24 cellular contexts compared by ENCODE assay signal in the genomic region with DNA sequence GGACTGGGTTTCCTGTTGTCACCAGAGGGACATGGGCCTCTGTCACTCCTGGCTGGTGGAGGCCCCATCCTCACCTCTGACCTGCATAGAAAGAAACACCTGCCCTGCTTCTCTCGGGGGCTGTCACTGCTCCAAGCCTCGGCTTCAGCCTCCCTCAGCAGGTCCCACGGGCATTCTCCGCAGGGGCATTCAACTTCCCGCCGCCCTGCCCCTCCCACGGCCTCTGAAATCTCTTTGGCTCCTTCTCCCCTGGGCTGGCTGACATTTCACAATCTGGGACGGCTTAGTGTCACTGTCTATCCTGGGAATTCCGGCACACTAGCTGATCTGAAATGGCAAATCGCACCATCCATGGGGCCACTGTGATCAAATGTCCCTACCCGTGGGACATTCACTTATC.
DNase-seq lines count a peak whose midpoint lies in the region; ATAC-seq, FAIRE-seq and TF ChIP-seq lines count a peak whose summit lies in the region.
"Had no signal": no experiment of that assay in that cellular context is flagged by ENCODE, and none has a peak within 500 bp of the region (broad histone marks: within the 10 kb centered on the region; RNA-seq: fewer than 3 reads in every experiment).

No MANE protein-coding gene starts in this region.

- peak; percentile 41 for ATAC-seq in left ventricle myocardium superior
- peak; percentile 95 for ATAC-seq in left lobe of liver

- no peaks in the 10 kb centered on the region for H3K36me3 ChIP-seq in right atrium auricular region
- H3K36me3 ChIP-seq in kidney (ENCODE audit: control insufficient read depth in 1 of 2, insufficient read depth in 2 of 2, low read length in 2 of 2), result no peaks in the 10 kb centered on the region
- H3K36me3 ChIP-seq: HAP-1 had no signal

- H3K36me3 Mint-ChIP-seq in progenitor cell of endocrine pancreas (ENCODE audit: insufficient read depth), result peaks cover 13% of the 10 kb centered on the region
- H3K36me3 Mint-ChIP-seq: IgD-negative memory B cell had no signal

- H3K9me3 ChIP-seq in right atrium auricular region (no peaks in the 10 kb centered on the region), kidney (ENCODE audit: control insufficient read depth in 1 of 2, low read length in 2 of 2) (no peaks in the 10 kb centered on the region)
- H3K9me3 ChIP-seq: HAP-1 had no signal

- peaks cover 0 to 2% of the 10 kb centered on the region in 2 donors for H3K27me3 ChIP-seq in right atrium auricular region

- peaks cover 0 to 8% of the 10 kb centered on the region in 2 donors for H3K4me1 ChIP-seq in right atrium auricular region
- no peaks in the 10 kb centered on the region for H3K4me1 ChIP-seq in kidney (ENCODE audit: control insufficient read depth in 1 of 2, insufficient read depth in 1 of 2, low read depth in 1 of 2, low read length in 2 of 2)
- H3K4me1 ChIP-seq: HAP-1 had no signal

- H3K9me3 Mint-ChIP-seq in progenitor cell of endocrine pancreas (ENCODE audit: low read depth), result no peaks in the 10 kb centered on the region
- H3K9me3 Mint-ChIP-seq: IgD-negative memory B cell had no signal

- H3K27me3 Mint-ChIP-seq in progenitor cell of endocrine pancreas, result peaks cover 3% of the 10 kb centered on the region

- no peak overlapping the region for H3K4me3 ChIP-seq in right atrium auricular region
- no peak overlapping the region for H3K4me3 ChIP-seq in kidney (ENCODE audit: low read length in 2 of 2)
- H3K4me3 ChIP-seq: HAP-1 had no signal

- TF ChIP-seq CTCF in right atrium auricular region (IDR thresholded peaks at IDR 0.05) (no peak), progenitor cell of endocrine pancreas (IDR thresholded peaks at IDR 0.05; ENCODE audit: unreplicated experiment) (no peak), kidney (IDR thresholded peaks at IDR 0.05; ENCODE audit: borderline replicate concordance, extremely low read depth, insufficient read depth) (no peak)

- H3K9ac ChIP-seq in kidney (ENCODE audit: low read length in 2 of 2), result no peak overlapping the region
- H3K9ac ChIP-seq: KMS-11 had no signal

- no peaks in the 10 kb centered on the region for H3K4me1 Mint-ChIP-seq in progenitor cell of endocrine pancreas (ENCODE audit: low read depth)
- H3K4me1 Mint-ChIP-seq: B cell, IgD-negative memory B cell had no signal

- peak; percentile 13 for DNase-seq in NCI-H1436 (lab: John Stamatoyannopoulos, UW)
- no peak for DNase-seq in NCI-H1436 treated with DMSO at 0.1 percent for 48 hours (lab: John Stamatoyannopoulos, UW)
- no peak for DNase-seq in left ventricle myocardium superior
- DNase-seq in right atrium auricular region (ENCODE audit: low spot score), result no peak
- peak; percentile 77 for DNase-seq in left lobe of liver (ENCODE audit: low spot score)
- no peak for DNase-seq in progenitor cell of endocrine pancreas (ENCODE audit: low spot score, unreplicated experiment)
- DNase-seq in erythroblast (lab: John Stamatoyannopoulos, UW), result no peak
- no peak for DNase-seq in kidney
- DNase-seq: DMS153, HFFc6, NCI-H1092, NCI-H1694, NCI-H2029 treated with DMSO at 0.1 percent for 48 hours, NCI-H446, NCI-H524 treated with DMSO at 0.1 percent for 48 hours, NCI-H774, RPMI8226, SHP77 treated with DMSO at 0.1 percent for 48 hours, T-helper 1 cell had no signal

- H3K4me3 Mint-ChIP-seq in progenitor cell of endocrine pancreas (ENCODE audit: low read depth), result no peak overlapping the region
- H3K4me3 Mint-ChIP-seq: B cell, HFFc6, IgD-negative memory B cell had no signal

- H3K27ac ChIP-seq in right atrium auricular region (no peak overlapping the region), kidney (ENCODE audit: low read depth in 2 of 2, low read length in 2 of 2) (no peak overlapping the region)
- H3K27ac ChIP-seq: 22Rv1, KMS-11 had no signal

- TF ChIP-seq POLR2A in erythroblast (IDR thresholded peaks at IDR 0.05; ENCODE audit: low read length), result no peak

- no peak for FAIRE-seq in kidney (lab: Jason Lieb, UNC)

- peak overlapping the region; percentile 12 for H3K27ac Mint-ChIP-seq in progenitor cell of endocrine pancreas
- H3K27ac Mint-ChIP-seq: B cell, HFFc6, IgD-negative memory B cell had no signal

- intact Hi-C loops in left ventricle myocardium superior (cut with micrococcal nuclease) (no loop called here), kidney (cut with DNase I) (no loop called here)

Comparison
In these comparisons a context has a peak if more than half of its experiments do, and no peak if none do; other contexts are left out.
1. DNase-seq: peak in NCI-H1436 (single experiment) and left lobe of liver (single experiment); none in NCI-H1436 treated with DMSO at 0.1 percent for 48 hours (single experiment), left ventricle myocardium superior (single experiment), right atrium auricular region (single experiment), progenitor cell of endocrine pancreas (single experiment), erythroblast (0 of 2) and kidney (single experiment).